In genomic region chr15:100873029-100873677, GRCh38 we compare ENCODE assay signal across 1 cellular context.
TF ChIP-seq lines count a peak whose summit lies in the region.

No MANE protein-coding gene starts in this region.

TF ChIP-seq in GM23338, 12 proteins besides CTCF, POLR2A, EP300 and RAD21 (continued from another document):
- TF ChIP-seq, protein P1, sequence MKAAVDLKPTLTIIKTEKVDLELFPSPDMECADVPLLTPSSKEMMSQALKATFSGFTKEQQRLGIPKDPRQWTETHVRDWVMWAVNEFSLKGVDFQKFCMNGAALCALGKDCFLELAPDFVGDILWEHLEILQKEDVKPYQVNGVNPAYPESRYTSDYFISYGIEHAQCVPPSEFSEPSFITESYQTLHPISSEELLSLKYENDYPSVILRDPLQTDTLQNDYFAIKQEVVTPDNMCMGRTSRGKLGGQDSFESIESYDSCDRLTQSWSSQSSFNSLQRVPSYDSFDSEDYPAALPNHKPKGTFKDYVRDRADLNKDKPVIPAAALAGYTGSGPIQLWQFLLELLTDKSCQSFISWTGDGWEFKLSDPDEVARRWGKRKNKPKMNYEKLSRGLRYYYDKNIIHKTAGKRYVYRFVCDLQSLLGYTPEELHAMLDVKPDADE (IDR thresholded peaks at IDR 0.05): no peak
- no peak for TF ChIP-seq STAT1 (IDR thresholded peaks at IDR 0.05; ENCODE audit: unreplicated experiment)
- TF ChIP-seq JUNB (IDR thresholded peaks at IDR 0.05; ENCODE audit: unreplicated experiment): no peak
- no peak for TF ChIP-seq EZH2 (IDR thresholded peaks at IDR 0.05; ENCODE audit: low read depth, unreplicated experiment)
TF ChIP-seq in GM23338: peak in this region for 0.
